ENCODE assay signal across 8 cellular contexts in the genomic region with DNA sequence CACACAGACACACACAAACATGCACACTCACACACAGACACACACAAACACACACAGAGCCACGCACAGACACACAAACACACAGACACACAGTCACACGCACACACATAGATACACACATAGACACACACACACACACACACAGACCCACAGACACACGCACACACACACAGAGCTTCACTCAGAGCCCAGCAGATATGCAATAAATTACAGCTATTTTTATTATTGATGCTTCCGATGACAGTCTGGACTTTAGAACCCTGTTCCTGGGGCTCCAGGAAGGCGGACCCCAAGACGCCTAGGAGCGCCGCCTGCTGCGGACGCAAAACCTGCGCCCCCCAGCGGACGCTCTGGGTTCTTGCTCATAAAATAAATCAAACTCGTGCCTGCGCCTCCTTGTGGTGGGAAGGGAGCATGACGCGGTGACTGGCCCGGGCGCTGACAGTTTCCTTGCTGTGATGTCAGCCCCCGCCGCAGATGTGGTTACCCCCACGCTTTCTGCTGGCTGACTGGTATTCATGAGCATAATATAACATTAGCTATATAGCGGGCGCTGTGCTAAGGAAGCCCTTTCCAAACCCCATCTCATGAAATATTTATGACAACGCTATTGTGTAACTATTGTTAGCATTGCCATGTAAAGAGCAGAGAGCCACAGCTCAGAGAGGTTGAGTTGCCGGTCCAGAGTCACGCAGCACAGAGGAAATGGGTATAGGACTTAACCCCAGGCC.
DNase-seq lines count a peak whose midpoint lies in the region; ATAC-seq and FAIRE-seq lines count a peak whose summit lies in the region.

No MANE protein-coding gene starts in this region.

- peak; percentile 84 for DNase-seq in GF-D8 (lab: John Stamatoyannopoulos, UW)
- DNase-seq in NCI-H1105 treated with DMSO at 0.1 percent for 48 hours (lab: John Stamatoyannopoulos, UW): peak; percentile 58
- DNase-seq in SKM-1 treated with dmso at 0.1 percent for 144 hours (lab: John Stamatoyannopoulos, UW; ENCODE audit: unreplicated experiment): peak; percentile 78
- peak; percentile 94 for DNase-seq in Right ventricle myocardium inferior (ENCODE audit: missing footprints)
- DNase-seq in pulmonary artery endothelial cell (ENCODE audit: low read depth, low spot score): peak; percentile 51
- peak; percentile 73 for DNase-seq in urothelium cell line (ENCODE audit: low spot score)

- ATAC-seq in HG02588 (IDR thresholded peaks at IDR 0.05; ENCODE audit: unreplicated experiment) (peak; percentile 43), Right ventricle myocardium inferior (peak; percentile 41)

- no peak for FAIRE-seq in urothelium cell line (lab: Jason Lieb, UNC)

- no peaks in the 10 kb centered on the region for H3K9me3 Mint-ChIP-seq in activated naive CD4-positive, alpha-beta T cell treated with anti-CD3 and anti-CD28 coated beads, Interleukin-2, amount 50 U/mL, for 24 hours

- intact Hi-C loops in Right ventricle myocardium inferior (cut with DNase I): loop anchor here (2.0 kb wide), 1 partner anchor 168 kb away; no protein-coding TSS in a partner anchor

- no peaks in the 10 kb centered on the region for H3K27me3 Mint-ChIP-seq in activated naive CD4-positive, alpha-beta T cell treated with anti-CD3 and anti-CD28 coated beads, Interleukin-2, amount 50 U/mL, for 24 hours

- H3K36me3 Mint-ChIP-seq in activated naive CD4-positive, alpha-beta T cell treated with anti-CD3 and anti-CD28 coated beads, Interleukin-2, amount 50 U/mL, for 24 hours: no peaks in the 10 kb centered on the region

- H3K4me3 Mint-ChIP-seq in activated naive CD4-positive, alpha-beta T cell treated with anti-CD3 and anti-CD28 coated beads, Interleukin-2, amount 50 U/mL, for 24 hours: peak overlapping the region; percentile 38

- H3K27ac Mint-ChIP-seq in activated naive CD4-positive, alpha-beta T cell treated with anti-CD3 and anti-CD28 coated beads, Interleukin-2, amount 50 U/mL, for 24 hours: peak overlapping the region; percentile 86

- peaks cover 56% of the 10 kb centered on the region for H3K4me1 Mint-ChIP-seq in activated naive CD4-positive, alpha-beta T cell treated with anti-CD3 and anti-CD28 coated beads, Interleukin-2, amount 50 U/mL, for 24 hours

Comparison
In these comparisons a context has a peak if more than half of its experiments do, and no peak if none do; other contexts are left out.
1. Peak in every context shown above with its lines: DNase-seq and ATAC-seq.